ENCODE assay signal across 8 cellular contexts in genomic region chr19:13151605-13152355, GRCh38. TPM values are rescaled to one million over a fixed set of nuclear protein-coding genes. Genes with fewer than 3 reads are reported as not detected.
A peak's percentile ranks its signal among the peaks of the same experiment; 100 is the strongest.
DNase-seq lines count a peak whose midpoint lies in the region; ATAC-seq and TF ChIP-seq lines count a peak whose summit lies in the region.

No MANE protein-coding gene starts in this region.

- peak overlapping the region; percentile 100 for H3K27ac ChIP-seq in GM23338 (ENCODE audit: low read depth)

- peak overlapping the region; percentile 100 for H3K4me3 ChIP-seq in GM23338
- peak overlapping the region; percentile 92 for H3K4me3 ChIP-seq in MG63
- H3K4me3 ChIP-seq in fibroblast of mammary gland (ENCODE audit: control insufficient read depth, low read depth, low read length) = peak overlapping the region; percentile 98

- H3K9me3 Mint-ChIP-seq in GM23338 (peaks cover 23% of the 10 kb centered on the region), natural killer cell (no peaks in the 10 kb centered on the region)
- H3K9me3 Mint-ChIP-seq in stimulated activated naive B cell treated with anti-CD40 and anti-IgM and Interleukin-4, amounts not matched to agents 10 μg/mL and 1 μg/mL and 100 μg/mL, for 72 hours = no peaks in the 10 kb centered on the region

- no peak overlapping the region for H2AFZ ChIP-seq in GM23338

- H4K20me1 ChIP-seq in GM23338 (replicated peaks; ENCODE audit: insufficient read depth) = peaks cover 8% of the 10 kb centered on the region

- peak; percentile 32 for ATAC-seq in GM23338
- ATAC-seq in natural killer cell = peak; percentile 28 to 67 (median 42)
- ATAC-seq in stimulated activated naive B cell treated with anti-CD40 and anti-IgM and Interleukin-4, amounts not matched to agents 10 μg/mL and 1 μg/mL and 100 μg/mL, for 72 hours (replicated peaks) = peak; percentile 37 to 43

- H3K4me1 Mint-ChIP-seq in GM23338 (peaks cover 20% of the 10 kb centered on the region), natural killer cell (peaks cover 63 to 84% of the 10 kb centered on the region in 2 donors)
- peaks cover 38 to 67% of the 10 kb centered on the region in 2 donors for H3K4me1 Mint-ChIP-seq in stimulated activated naive B cell treated with anti-CD40 and anti-IgM and Interleukin-4, amounts not matched to agents 10 μg/mL and 1 μg/mL and 100 μg/mL, for 72 hours

- H3K27me3 Mint-ChIP-seq in GM23338 (ENCODE audit: insufficient read depth, low read depth, poor library complexity) (peaks cover 55% of the 10 kb centered on the region), natural killer cell (ENCODE audit: low read depth in 2 of 2) (peaks cover 0 to 3% of the 10 kb centered on the region in 2 donors)
- peaks cover 0 to 4% of the 10 kb centered on the region in 2 donors for H3K27me3 Mint-ChIP-seq in stimulated activated naive B cell treated with anti-CD40 and anti-IgM and Interleukin-4, amounts not matched to agents 10 μg/mL and 1 μg/mL and 100 μg/mL, for 72 hours

- peaks cover 26% of the 10 kb centered on the region for H3F3A ChIP-seq in GM23338 (replicated peaks; ENCODE audit: low read depth)

- no peaks in the 10 kb centered on the region for H3K9me2 ChIP-seq in GM23338 (ENCODE audit: insufficient read depth)

- TF ChIP-seq CTCF in GM23338 (conservative IDR thresholded peaks at IDR 0.05; ENCODE audit: low read depth in 2 of 2) = peak in 1 of 2 experiments; percentile 13; a peak in 1 of 4 replicates
- no peak for TF ChIP-seq CTCF in fibroblast of mammary gland (conservative IDR thresholded peaks at IDR 0.05; ENCODE audit: control insufficient read depth, insufficient read depth, low read depth, low read length)
- no peak for TF ChIP-seq CTCF in natural killer cell (IDR thresholded peaks at IDR 0.05)

- H3K4me3 Mint-ChIP-seq in GM23338 (peak overlapping the region; percentile 99), natural killer cell (peak overlapping the region; percentile 99)
- peak overlapping the region; percentile 98 to 99 for H3K4me3 Mint-ChIP-seq in stimulated activated naive B cell treated with anti-CD40 and anti-IgM and Interleukin-4, amounts not matched to agents 10 μg/mL and 1 μg/mL and 100 μg/mL, for 72 hours

- H3K27me3 ChIP-seq in GM23338 (ENCODE audit: insufficient read depth) = no peaks in the 10 kb centered on the region
- no peaks in the 10 kb centered on the region for H3K27me3 ChIP-seq in MG63

- H3K27ac Mint-ChIP-seq in GM23338 = peak overlapping the region; percentile 100
- H3K27ac Mint-ChIP-seq in natural killer cell = peak overlapping the region; percentile 99
- peak overlapping the region; percentile 99 for H3K27ac Mint-ChIP-seq in stimulated activated naive B cell treated with anti-CD40 and anti-IgM and Interleukin-4, amounts not matched to agents 10 μg/mL and 1 μg/mL and 100 μg/mL, for 72 hours

- H3K36me3 ChIP-seq in GM23338 (ENCODE audit: insufficient read depth) (peaks cover 7% of the 10 kb centered on the region; the same call in 1 of the 2 replicates), MG63 (peaks cover 53% of the 10 kb centered on the region)

- peaks cover 34% of the 10 kb centered on the region for H3K36me3 Mint-ChIP-seq in GM23338 (ENCODE audit: low read depth)
- H3K36me3 Mint-ChIP-seq in natural killer cell = peaks cover 20% of the 10 kb centered on the region
- peaks cover 36 to 40% of the 10 kb centered on the region in 2 donors for H3K36me3 Mint-ChIP-seq in stimulated activated naive B cell treated with anti-CD40 and anti-IgM and Interleukin-4, amounts not matched to agents 10 μg/mL and 1 μg/mL and 100 μg/mL, for 72 hours

- TF ChIP-seq POLR2A in Raji (IDR thresholded peaks at IDR 0.05; ENCODE audit: insufficient read depth, low read depth, low read length) = peak; percentile 66

- DNase-seq in DMS53 (lab: John Stamatoyannopoulos, UW) (peak; percentile 96), GM23338 (ENCODE audit: low spot score) (peak; percentile 98), MG63 (peak; percentile 100), fibroblast of mammary gland (ENCODE audit: low read depth) (peak; percentile 95), natural killer cell (peak; percentile 94)
- peak; percentile 93 for DNase-seq in activated T-helper 9 cell treated with anti-CD3 and anti-CD28 coated beads, Interleukin-2, amount 50 U/mL, for 16 hours (ENCODE audit: low read depth)
- peak; percentile 92 for DNase-seq in stimulated activated naive B cell treated with anti-CD40 and anti-IgM and Interleukin-4, amounts not matched to agents 10 μg/mL and 1 μg/mL and 100 μg/mL, for 72 hours

- peak overlapping the region; percentile 99 for H3K4me2 ChIP-seq in GM23338

- H3K9me3 ChIP-seq in MG63 = no peaks in the 10 kb centered on the region

- H3K4me1 ChIP-seq in GM23338 (ENCODE audit: insufficient read depth) = peaks cover 7% of the 10 kb centered on the region

- H3K79me2 ChIP-seq in GM23338 (replicated peaks; ENCODE audit: insufficient read depth) = peaks cover 44% of the 10 kb centered on the region

- intact Hi-C loops in natural killer cell (cut with micrococcal nuclease) = loop anchor here (1.0 to 10.0 kb wide), 6 partner anchors 15 to 1223 kb away; partner anchors contain the start of genes JUNB, LYL1, TRMT1 and ZNF564

TF ChIP-seq in GM23338, 12 proteins besides CTCF, POLR2A, EP300 and RAD21:
- TF ChIP-seq ETS1 (IDR thresholded peaks at IDR 0.05) = peak; percentile 68; the same call in 1 of the 2 replicates
- TF ChIP-seq STAT1 (IDR thresholded peaks at IDR 0.05; ENCODE audit: unreplicated experiment) = no peak
- TF ChIP-seq CREB1 (CRISPR knock-in tag; IDR thresholded peaks at IDR 0.05; ENCODE audit: low read depth) = peak; percentile 71
- peak; percentile 20 for TF ChIP-seq REST (IDR thresholded peaks at IDR 0.05; ENCODE audit: unreplicated experiment)
- peak; percentile 94 for TF ChIP-seq POLR2AphosphoS5 (IDR thresholded peaks at IDR 0.05; ENCODE audit: low read depth)
- TF ChIP-seq EZH2 (IDR thresholded peaks at IDR 0.05; ENCODE audit: low read depth, unreplicated experiment) = no peak
- no peak for TF ChIP-seq EZH2phosphoT487 (IDR thresholded peaks at IDR 0.05; ENCODE audit: unreplicated experiment)
- TF ChIP-seq ZNF114 (CRISPR knock-in tag; IDR thresholded peaks at IDR 0.05) = no peak

RNA-seq across cellular contexts. Expression of gene IER2, which starts 1.6 kb away (rescaled TPM):
- 99.1 and 124 TPM in 2 replicates for total RNA-seq in GM23338 (2014; rRNA removed; shearing (Covaris generic))
- polyA plus RNA-seq in GM23338 (2016; fragmentation: Nextera tagmentation; extraction: Ambion mirVana) = 191 and 200 TPM in 2 replicates
- total RNA-seq in MG63 (2014; rRNA removed; shearing (Covaris generic); ENCODE audit: low replicate concordance) = 39.0 and 80.1 TPM in 2 replicates
- 1,000 to 10,000 TPM in 1 of 3 donors, 100 to 1,000 TPM in 2; 668 to 1,112 (median 949) TPM for total RNA-seq in natural killer cell

RNA-seq across cellular contexts. Expression of gene STX10, which starts 1.6 kb away (rescaled TPM):
- total RNA-seq in GM23338 (2014; rRNA removed; shearing (Covaris generic)) = 55.9 and 58.3 TPM in 2 replicates
- polyA plus RNA-seq in GM23338 (2016; fragmentation: Nextera tagmentation; extraction: Ambion mirVana) = 42.8 and 44.0 TPM in 2 replicates
- total RNA-seq in MG63 (2014; rRNA removed; shearing (Covaris generic); ENCODE audit: low replicate concordance) = 281 and 371 TPM in 2 replicates
- 10 to 100 TPM; 39.2 to 46.9 (median 42.0) TPM for total RNA-seq in natural killer cell

RNA-seq across cellular contexts. Expression of gene NACC1, which starts 33.7 kb away (rescaled TPM):
- total RNA-seq in GM23338 (2014; rRNA removed; shearing (Covaris generic)) = 203 and 260 TPM in 2 replicates
- polyA plus RNA-seq in GM23338 (2016; fragmentation: Nextera tagmentation; extraction: Ambion mirVana) = 12.4 and 16.1 TPM in 2 replicates
- 44.6 and 96.4 TPM in 2 replicates for total RNA-seq in MG63 (2014; rRNA removed; shearing (Covaris generic); ENCODE audit: low replicate concordance)
- total RNA-seq in natural killer cell = 10 to 100 TPM; 41.2 to 48.7 (median 43.4) TPM

RNA-seq across cellular contexts. Expression of gene TRMT1, which starts 35.2 kb away (rescaled TPM):
- total RNA-seq in GM23338 (2014; rRNA removed; shearing (Covaris generic)) = 76.4 and 88.6 TPM in 2 replicates
- 90.1 and 92.6 TPM in 2 replicates for polyA plus RNA-seq in GM23338 (2016; fragmentation: Nextera tagmentation; extraction: Ambion mirVana)
- 127 and 172 TPM in 2 replicates for total RNA-seq in MG63 (2014; rRNA removed; shearing (Covaris generic); ENCODE audit: low replicate concordance)
- total RNA-seq in natural killer cell = 10 to 100 TPM; 33.8 to 48.5 (median 42.2) TPM

RNA-seq across cellular contexts. Expression of gene LYL1, which starts 49.1 kb away (rescaled TPM):
- 0.47 and 2.2 TPM in 2 replicates for total RNA-seq in GM23338 (2014; rRNA removed; shearing (Covaris generic))
- 0.77 and 1.2 TPM in 2 replicates for polyA plus RNA-seq in GM23338 (2016; fragmentation: Nextera tagmentation; extraction: Ambion mirVana)
- total RNA-seq in MG63 (2014; rRNA removed; shearing (Covaris generic); ENCODE audit: low replicate concordance) = not detected in 2 replicates
- total RNA-seq in natural killer cell = 1 to 10 TPM; 2.0 to 7.7 (median 6.7) TPM

Comparison
In these comparisons a context has a peak if more than half of its experiments do, and no peak if none do; other contexts are left out.
1. Peak in every context shown above with its lines: DNase-seq, ATAC-seq, H3K4me3 ChIP-seq and H3K27ac ChIP-seq.